ENCODE assay signal across 16 cellular contexts in the genomic region with DNA sequence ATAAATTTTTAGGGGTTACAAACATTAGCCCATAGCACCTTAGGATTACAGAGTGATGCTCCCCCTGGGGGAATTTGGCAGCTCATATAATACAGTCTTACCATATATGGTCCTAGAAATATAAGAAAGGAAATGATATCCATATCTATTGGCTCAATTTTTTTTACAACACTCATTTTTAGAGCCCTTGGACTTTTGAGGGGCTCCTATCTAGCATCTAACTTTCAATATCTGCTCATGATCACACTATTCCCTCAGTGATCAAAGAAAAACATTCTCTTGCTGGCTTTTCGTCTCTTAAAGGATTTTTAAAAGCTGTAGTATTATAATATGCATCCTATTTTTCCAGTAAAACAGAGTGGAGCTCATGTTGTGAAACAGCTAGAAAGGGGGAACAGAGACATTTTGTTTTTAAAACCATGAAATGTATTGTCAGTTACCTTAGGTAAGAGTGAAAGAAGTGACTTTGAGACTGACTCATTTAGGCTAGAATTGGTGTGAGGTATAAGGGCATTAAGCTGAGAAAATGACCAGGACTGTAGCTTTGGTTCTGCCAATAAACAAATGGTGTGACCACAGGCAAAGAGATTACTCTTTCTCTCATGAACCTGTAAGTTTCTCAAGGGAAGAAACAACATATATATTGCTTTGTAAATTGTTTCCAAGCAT.
A peak's percentile ranks its signal among the peaks of the same experiment; 100 is the strongest.
DNase-seq lines count a peak whose midpoint lies in the region; ATAC-seq and TF ChIP-seq lines count a peak whose summit lies in the region.
"Had no signal": no experiment of that assay in that cellular context is flagged by ENCODE, and none has a peak within 500 bp of the region (broad histone marks: within the 10 kb centered on the region; RNA-seq: fewer than 3 reads in every experiment).

No MANE protein-coding gene starts in this region.

- TF ChIP-seq CTCF in GM12865 (IDR thresholded peaks at IDR 0.05; ENCODE audit: insufficient read depth, low read depth, low read length, missing control alignments) (peak; percentile 8), left lung (IDR thresholded peaks at IDR 0.05) (no peak), dorsolateral prefrontal cortex (IDR thresholded peaks at IDR 0.05 in 54 of 56, conservative IDR thresholded peaks at IDR 0.05 in 2 of 56; ENCODE audit: low read depth in 1 of 56, partially characterized antibody in 56 of 56) (no peak)

- ATAC-seq in GM19023 (IDR thresholded peaks at IDR 0.05; ENCODE audit: unreplicated experiment), result peak; percentile 59
- peak; percentile 43 for ATAC-seq in HG02623 (IDR thresholded peaks at IDR 0.05; ENCODE audit: unreplicated experiment)
- ATAC-seq in HG03558 (IDR thresholded peaks at IDR 0.05; ENCODE audit: extremely low read depth, unreplicated experiment), result peak; percentile 45
- no peak for ATAC-seq in left lung
- ATAC-seq: esophagus mucosa had no signal

- peak overlapping the region; percentile 25 for H3K4me3 ChIP-seq in GM12865 (ENCODE audit: low read depth, low read length)
- H3K4me3 ChIP-seq in left lung, result no peak overlapping the region
- no peak overlapping the region for H3K4me3 ChIP-seq in dorsolateral prefrontal cortex
- H3K4me3 ChIP-seq: SK-N-MC, tibial artery had no signal

- H3K9me3 ChIP-seq in left lung, result no peaks in the 10 kb centered on the region
- H3K9me3 ChIP-seq: tibial artery had no signal

- no peaks in the 10 kb centered on the region for H3K27me3 ChIP-seq in left lung
- no peaks in the 10 kb centered on the region for H3K27me3 ChIP-seq in dorsolateral prefrontal cortex
- H3K27me3 ChIP-seq: tibial artery had no signal

- no peaks in the 10 kb centered on the region for H3K36me3 ChIP-seq in left lung
- H3K36me3 ChIP-seq: tibial artery had no signal

- no peak overlapping the region for H3K27ac ChIP-seq in left lung
- no peak overlapping the region for H3K27ac ChIP-seq in dorsolateral prefrontal cortex
- H3K27ac ChIP-seq: SK-N-MC, tibial artery had no signal

- intact Hi-C loops in left lung (cut with DNase I) (no loop called here), dorsolateral prefrontal cortex (cut with DNase I) (no loop called here)

- H3K4me1 ChIP-seq in left lung, result no peaks in the 10 kb centered on the region
- H3K4me1 ChIP-seq: tibial artery had no signal

- DNase-seq in GM12865 (ENCODE audit: low read depth) (peak; percentile 89), NCI-H2196 treated with DMSO at 0.1 percent for 48 hours (lab: John Stamatoyannopoulos, UW; ENCODE audit: unreplicated experiment) (no peak), left lung (no peak), dorsolateral prefrontal cortex (no peak), RPMI8226 (no peak)
- DNase-seq: aorta; CD4-positive, alpha-beta T cell; kidney glomerular epithelial cell; NCI-H2227 treated with DMSO at 0.1 percent for 48 hours; stimulated activated CD4-positive, alpha-beta T cell treated with anti-CD3 and anti-CD28 coated beads, Interleukin-4, amount 100 ng/mL, for 4 hours; tibial artery had no signal
